9 cellular contexts compared by ENCODE assay signal in the genomic region with DNA sequence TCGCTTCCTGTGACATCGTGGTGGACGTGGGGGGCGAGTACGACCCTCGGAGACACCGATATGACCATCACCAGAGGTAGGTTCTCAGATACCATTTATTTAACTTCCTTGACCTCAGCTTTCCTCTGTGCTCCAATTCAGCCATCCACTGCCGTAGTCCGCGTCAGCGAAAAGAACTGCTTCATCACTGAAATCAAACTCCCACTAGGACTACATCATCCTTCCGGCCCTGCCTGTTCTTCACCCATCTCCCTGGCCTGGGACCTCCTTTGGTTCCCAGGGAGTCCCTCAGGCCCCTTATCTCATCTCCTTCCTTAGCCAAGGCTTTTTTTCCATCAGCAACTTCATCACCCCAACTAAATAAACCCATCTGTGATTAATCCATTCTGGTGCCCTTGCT. TPM values are rescaled to one million over a fixed set of nuclear protein-coding genes. Genes with fewer than 3 reads are reported as not detected.
DNase-seq lines count a peak whose midpoint lies in the region; ATAC-seq and TF ChIP-seq lines count a peak whose summit lies in the region.
"Had no signal": no experiment of that assay in that cellular context is flagged by ENCODE, and none has a peak within 500 bp of the region (broad histone marks: within the 10 kb centered on the region; RNA-seq: fewer than 3 reads in every experiment).

No MANE protein-coding gene starts in this region.

- peaks cover 19% of the 10 kb centered on the region for H3K79me1 ChIP-seq in mesendoderm (ENCODE audit: low read length)

- POLR2A ChIA-PET in CD4-positive, alpha-beta T cell (lab: Charles Lee) = interaction anchor here (0.7 to 8.4 kb wide), 10 partner anchors 10 to 140 kb away, joined by 3 to 109 read pairs (median 5); a partner anchor contains a TSS

- H3K4me3 ChIP-seq in Karpas-422 (ENCODE audit: low read length) (peak overlapping the region; percentile 94), mesendoderm (ENCODE audit: low read length) (peak overlapping the region; percentile 96), upper lobe of left lung (peak overlapping the region; percentile 74 to 84 (median 82))

- H3K4me2 ChIP-seq in Karpas-422 (ENCODE audit: low read depth, low read length, poor library complexity, severe bottlenecking) (peak overlapping the region; percentile 89), mesendoderm (ENCODE audit: low read length) (peak overlapping the region; percentile 99)

- H4K5ac ChIP-seq in mesendoderm (ENCODE audit: low read length) = no peak overlapping the region

- H3K18ac ChIP-seq in mesendoderm (ENCODE audit: low read length) = no peak overlapping the region

- H3K4me3 Mint-ChIP-seq in CD4-positive, alpha-beta T cell = peak overlapping the region; percentile 98
- peak overlapping the region; percentile 93 to 97 (median 96) for H3K4me3 Mint-ChIP-seq in brain

- no peak overlapping the region for H4K8ac ChIP-seq in mesendoderm (ENCODE audit: low read depth, low read length)

- H3K56ac ChIP-seq in mesendoderm (ENCODE audit: low read length) = peak overlapping the region; percentile 99

- TF ChIP-seq CTCF in CD4-positive, alpha-beta T cell (IDR thresholded peaks at IDR 0.05) = no peak
- no peak for TF ChIP-seq CTCF in brain (conservative IDR thresholded peaks at IDR 0.05)
- no peak for TF ChIP-seq CTCF in upper lobe of left lung (IDR thresholded peaks at IDR 0.05)

- no peak overlapping the region for H2BK15ac ChIP-seq in mesendoderm (replicated peaks; ENCODE audit: low read depth)

- H4K20me1 ChIP-seq in Karpas-422 (ENCODE audit: insufficient read depth, low read depth, low read length) = no peaks in the 10 kb centered on the region

- CTCF ChIA-PET in CD4-positive, alpha-beta T cell (lab: Charles Lee) = interaction anchor here (1.1 to 4.6 kb wide), 4 partner anchors 22 to 121 kb away, joined by 3 to 43 read pairs (median 8); a partner anchor contains a TSS

- no peaks in the 10 kb centered on the region for H3K27me3 Mint-ChIP-seq in CD4-positive, alpha-beta T cell
- peaks cover 16% of the 10 kb centered on the region for H3K27me3 Mint-ChIP-seq in brain

- H2BK120ac ChIP-seq in mesendoderm (ENCODE audit: low read depth, low read length) = no peak overlapping the region

- H3K4me1 ChIP-seq in Karpas-422 (ENCODE audit: low read length) (peaks cover 50% of the 10 kb centered on the region), mesendoderm (ENCODE audit: control insufficient read depth, low read depth, low read length) (peaks cover 7% of the 10 kb centered on the region), upper lobe of left lung (peaks cover 43 to 69% (median 46%) of the 10 kb centered on the region in 4 donors)

- TF ChIP-seq EP300 in upper lobe of left lung (IDR thresholded peaks at IDR 0.05) = no peak

- H3K27me3 ChIP-seq in CD4-positive, alpha-beta T cell (ENCODE audit: control insufficient read depth, insufficient read depth, low read length) = no peaks in the 10 kb centered on the region
- H3K27me3 ChIP-seq in Karpas-422 (ENCODE audit: low read length) (no peaks in the 10 kb centered on the region), mesendoderm (ENCODE audit: insufficient read depth, low read length, poor library complexity) (no peaks in the 10 kb centered on the region), upper lobe of left lung (no peaks in the 10 kb centered on the region)

- no peaks in the 10 kb centered on the region for H3K9me3 ChIP-seq in CD4-positive, alpha-beta T cell (ENCODE audit: control insufficient read depth, low read length)
- H3K9me3 ChIP-seq in Karpas-422 (ENCODE audit: low read length) (no peaks in the 10 kb centered on the region), upper lobe of left lung (no peaks in the 10 kb centered on the region)

- H3K23ac ChIP-seq in mesendoderm (ENCODE audit: low read length) = no peak overlapping the region

- no CpG with 5 or more reads among the region's 12 CpGs for WGBS in mesendoderm (ENCODE audit: extremely low coverage, insufficient coverage, low lambda C conversion rate)
- WGBS in upper lobe of left lung, 2 donors = 2 to 3% methylated on average over 6 to 12 of the region's 12 CpGs

- ATAC-seq in CD4-positive, alpha-beta T cell (ENCODE audit: poor library complexity) = no peak
- peak in 1 of 2 donors; percentile 4 for ATAC-seq in upper lobe of left lung (ENCODE audit: low FRiP score in 2 of 2)
- no peak for ATAC-seq in HG02571 (IDR thresholded peaks at IDR 0.05; ENCODE audit: unreplicated experiment)
- ATAC-seq in GM18870 (IDR thresholded peaks at IDR 0.05; ENCODE audit: unreplicated experiment) = no peak

- H3K9me2 ChIP-seq in Karpas-422 (replicated peaks; ENCODE audit: insufficient read depth, low read length) = no peaks in the 10 kb centered on the region

- peak overlapping the region; percentile 70; the same call in 1 of the 2 replicates for H2AFZ ChIP-seq in Karpas-422 (ENCODE audit: low read length)

- TF ChIP-seq POLR2A in upper lobe of left lung (IDR thresholded peaks at IDR 0.05) = no peak

- H3K79me2 ChIP-seq in Karpas-422 (ENCODE audit: low read length) (peaks cover 64% of the 10 kb centered on the region), mesendoderm (ENCODE audit: control insufficient read depth, insufficient read depth, low read length) (peaks cover 23% of the 10 kb centered on the region)

- H3K4me1 Mint-ChIP-seq in CD4-positive, alpha-beta T cell (ENCODE audit: low read depth) = peaks cover 76% of the 10 kb centered on the region
- peaks cover 76% of the 10 kb centered on the region for H3K4me1 Mint-ChIP-seq in brain

- no peaks in the 10 kb centered on the region for H3K9me3 Mint-ChIP-seq in CD4-positive, alpha-beta T cell
- peaks cover 0 to 3% (median 0%) of the 10 kb centered on the region in 5 experiments for H3K9me3 Mint-ChIP-seq in brain

- peak overlapping the region; percentile 44 for H3K27ac ChIP-seq in CD4-positive, alpha-beta T cell (ENCODE audit: low read depth, low read length)
- peak overlapping the region; percentile 8; the same call in 1 of the 2 replicates for H3K27ac ChIP-seq in Karpas-422 (ENCODE audit: low read length)
- H3K27ac ChIP-seq in mesendoderm (ENCODE audit: low read depth, low read length) = no peak overlapping the region
- peak overlapping the region; percentile 65 to 92 (median 82) for H3K27ac ChIP-seq in upper lobe of left lung

- H2AK5ac ChIP-seq in mesendoderm (ENCODE audit: low read length) = peak overlapping the region; percentile 59

- peak overlapping the region; percentile 97 for H3K27ac Mint-ChIP-seq in CD4-positive, alpha-beta T cell
- H3K27ac Mint-ChIP-seq in brain = peak overlapping the region; percentile 89 to 99 (median 98)

- H3K36me3 ChIP-seq in Karpas-422 (ENCODE audit: insufficient read depth, low read length) (peaks cover 31% of the 10 kb centered on the region), mesendoderm (ENCODE audit: control insufficient read depth, insufficient read depth, low read length) (peaks cover 3% of the 10 kb centered on the region), upper lobe of left lung (peaks cover 4 to 46% (median 21%) of the 10 kb centered on the region in 4 donors)

- H2BK5ac ChIP-seq in mesendoderm (ENCODE audit: low read length) = peak overlapping the region; percentile 25

- DNase-seq in CD4-positive, alpha-beta T cell = no peak
- DNase-seq in Karpas-422 (peak; percentile 61), mesendoderm (peak; percentile 25), upper lobe of left lung (no peak), SHP77 (lab: John Stamatoyannopoulos, UW) (no peak)

- H3K4ac ChIP-seq in mesendoderm (ENCODE audit: low read depth, low read length) = no peak overlapping the region

- peaks cover 86% of the 10 kb centered on the region for H3K36me3 Mint-ChIP-seq in CD4-positive, alpha-beta T cell (ENCODE audit: low read depth)
- peaks cover 45% of the 10 kb centered on the region for H3K36me3 Mint-ChIP-seq in brain

- H3K9ac ChIP-seq in Karpas-422 (ENCODE audit: low read length) (peak overlapping the region; percentile 93), mesendoderm (ENCODE audit: low read length) (peak overlapping the region; percentile 97)

- intact Hi-C loops in CD4-positive, alpha-beta T cell (cut with DNase I, micrococcal nuclease) = no loop called here

RNA-seq across cellular contexts. Expression of a gene that starts 0.7 kb away (rescaled TPM):
- total RNA-seq in CD4-positive, alpha-beta T cell = 10 to 100 TPM; 30.9 to 33.8 TPM
- total RNA-seq in Karpas-422 (2014; rRNA removed; shearing (Covaris generic); ENCODE audit: low replicate concordance) = 67.1 and 85.5 TPM in 2 replicates
- polyA plus RNA-seq in brain (ENCODE audit: insufficient read depth, low read depth, low replicate concordance) = 114 TPM
- 90.2 TPM for polyA plus RNA-seq in mesendoderm (2013, experiment 1 of 2)
- polyA plus RNA-seq in mesendoderm (2013, experiment 2 of 2) = 93.0 TPM
- total RNA-seq in upper lobe of left lung = 10 to 100 TPM; 29.1 to 50.7 (median 34.8) TPM

RNA-seq across cellular contexts. Expression of a gene that starts 4.8 kb away (rescaled TPM):
- total RNA-seq in CD4-positive, alpha-beta T cell = 100 to 1,000 TPM; 757 to 763 TPM
- 387 and 492 TPM in 2 replicates for total RNA-seq in Karpas-422 (2014; rRNA removed; shearing (Covaris generic); ENCODE audit: low replicate concordance)
- polyA plus RNA-seq in brain (ENCODE audit: insufficient read depth, low read depth, low replicate concordance) = 938 TPM
- 277 TPM for polyA plus RNA-seq in mesendoderm (2013, experiment 1 of 2)
- polyA plus RNA-seq in mesendoderm (2013, experiment 2 of 2) = 277 TPM
- 100 to 1,000 TPM; 374 to 580 (median 445) TPM for total RNA-seq in upper lobe of left lung

RNA-seq across cellular contexts. Expression of a gene that starts 21.2 kb away (rescaled TPM):
- total RNA-seq in CD4-positive, alpha-beta T cell = 10 to 100 TPM; 21.0 to 22.7 TPM
- total RNA-seq in Karpas-422 (2014; rRNA removed; shearing (Covaris generic); ENCODE audit: low replicate concordance) = 37.3 and 63.6 TPM in 2 replicates
- 52.4 TPM for polyA plus RNA-seq in brain (ENCODE audit: insufficient read depth, low read depth, low replicate concordance)
- 45.2 TPM for polyA plus RNA-seq in mesendoderm (2013, experiment 1 of 2)
- polyA plus RNA-seq in mesendoderm (2013, experiment 2 of 2) = 44.8 TPM
- 100 to 1,000 TPM in 1 of 6 donors, 10 to 100 TPM in 5; 27.2 to 138 (median 40.4) TPM for total RNA-seq in upper lobe of left lung

RNA-seq across cellular contexts. Expression of a gene that starts 32.1 kb away (rescaled TPM):
- total RNA-seq in CD4-positive, alpha-beta T cell = under 1 TPM; 0.20 to 0.71 TPM
- total RNA-seq in Karpas-422 (2014; rRNA removed; shearing (Covaris generic); ENCODE audit: low replicate concordance) = 9.4 and 22.8 TPM in 2 replicates
- polyA plus RNA-seq in brain (ENCODE audit: insufficient read depth, low read depth, low replicate concordance) = 11.8 TPM
- polyA plus RNA-seq in mesendoderm (2013, experiment 1 of 2) = 16.8 TPM
- 15.4 TPM for polyA plus RNA-seq in mesendoderm (2013, experiment 2 of 2)
- total RNA-seq in upper lobe of left lung = 1 to 10 TPM; 1.5 to 5.3 (median 2.1) TPM

RNA-seq across cellular contexts. Expression of a gene that starts 36.0 kb away (rescaled TPM):
- under 1 TPM in 1 of 2 experiments, not detected in 1; 0.14 TPM for total RNA-seq in CD4-positive, alpha-beta T cell
- not detected in 2 replicates for total RNA-seq in Karpas-422 (2014; rRNA removed; shearing (Covaris generic); ENCODE audit: low replicate concordance)
- polyA plus RNA-seq in brain (ENCODE audit: insufficient read depth, low read depth, low replicate concordance) = not detected
- 0.10 TPM for polyA plus RNA-seq in mesendoderm (2013, experiment 1 of 2)
- 0.04 TPM for polyA plus RNA-seq in mesendoderm (2013, experiment 2 of 2)
- total RNA-seq in upper lobe of left lung = not detected
- total RNA-seq: subcutaneous adipose tissue had no signal

Comparison
In these comparisons a context has a peak if more than half of its experiments do, and no peak if none do; other contexts are left out.
1. DNase-seq: peak in Karpas-422 (single experiment) and mesendoderm (single experiment); none in CD4-positive, alpha-beta T cell (0 of 10), upper lobe of left lung (0 of 2) and SHP77 (0 of 2).
2. Peak in every context shown above with its lines, with median percentiles within 50 percentile points of each other: H3K4me3 ChIP-seq.